ENCODE assay signal across 34 cellular contexts in genomic region chr16:30026449-30026848, GRCh38. TPM values are rescaled to one million over a fixed set of nuclear protein-coding genes. Genes with fewer than 3 reads are reported as not detected.
"Had no signal": no experiment of that assay in that cellular context is flagged by ENCODE, and none has a peak within 500 bp of the region (broad histone marks: within the 10 kb centered on the region; RNA-seq: fewer than 3 reads in every experiment).

No MANE protein-coding gene starts in this region.

- ATAC-seq: activated CD4-positive, alpha-beta T cell treated with anti-CD3 and anti-CD28 coated beads for 36 hours; activated CD8-positive, alpha-beta memory T cell treated with anti-CD3 and anti-CD28 coated beads, Interleukin-2, amount 10 ng/mL, durations not matched to agents 7 days and 5 days; activated CD8-positive, alpha-beta T cell treated with anti-CD3 and anti-CD28 coated beads, Interleukin-2, amount 10 ng/mL, durations not matched to agents 7 days and 5 days; activated naive CD8-positive, alpha-beta T cell treated with anti-CD3 and anti-CD28 coated beads, Interleukin-2, amount 50 U/mL, for 24 hours; body of pancreas; foreskin keratinocyte; gastrocnemius medialis had no signal

- FAIRE-seq: colon had no signal

- H3K27ac ChIP-seq: adrenal gland, body of pancreas, esophagus muscularis mucosa, foreskin keratinocyte, gastrocnemius medialis had no signal

- H3K27ac Mint-ChIP-seq: activated CD4-positive, alpha-beta memory T cell treated with anti-CD3 and anti-CD28 coated beads for 36 hours; activated CD4-positive, alpha-beta T cell treated with anti-CD3 and anti-CD28 coated beads for 36 hours; activated CD4-positive, alpha-beta T cell treated with anti-CD3 and anti-CD28 coated beads, Interleukin-2, amount 10 ng/mL, durations not matched to agents 24 days and 14 days; activated CD8-positive, alpha-beta memory T cell treated with anti-CD3 and anti-CD28 coated beads, Interleukin-2, amount 10 ng/mL, durations not matched to agents 7 days and 5 days; activated CD8-positive, alpha-beta T cell treated with anti-CD3 and anti-CD28 coated beads, Interleukin-2, amount 10 ng/mL, durations not matched to agents 7 days and 5 days; activated naive CD4-positive, alpha-beta T cell treated with anti-CD3 and anti-CD28 coated beads for 36 hours; activated naive CD4-positive, alpha-beta T cell treated with anti-CD3 and anti-CD28 coated beads, Interleukin-2, amount 50 U/mL, for 24 hours; activated naive CD8-positive, alpha-beta T cell treated with anti-CD3 and anti-CD28 coated beads for 36 hours; activated naive CD8-positive, alpha-beta T cell treated with anti-CD3 and anti-CD28 coated beads, Interleukin-2, amount 50 U/mL, for 24 hours; activated T-helper 1 cell treated with anti-CD3 and anti-CD28 coated beads, Interleukin-12 subunit alpha, Interleukin-12 subunit beta, Interleukin-2, Interleukin-4 antibody, amounts not matched to agents 30 ng/mL and 10 ng/mL and 1 ng/mL, durations not matched to agents 14 hours and 24 hours and 36 hours; activated T-helper 2 cell treated with anti-CD3 and anti-CD28 coated beads, Interferon-gamma antibody, Interleukin-2, Interleukin-4, amounts not matched to agents 10 μg/mL and 5 μg/mL and 100 μg/mL, durations not matched to agents 14 hours and 24 hours and 36 hours; endodermal cell had no signal

- H3K4me1 ChIP-seq: foreskin keratinocyte had no signal

- H3K27me3 ChIP-seq: adrenal gland had no signal

- H3K4me3 Mint-ChIP-seq: activated CD4-positive, alpha-beta memory T cell treated with anti-CD3 and anti-CD28 coated beads for 36 hours; activated CD4-positive, alpha-beta T cell treated with anti-CD3 and anti-CD28 coated beads for 36 hours; activated CD4-positive, alpha-beta T cell treated with anti-CD3 and anti-CD28 coated beads, Interleukin-2, amount 10 ng/mL, durations not matched to agents 24 days and 14 days; activated CD8-positive, alpha-beta memory T cell treated with anti-CD3 and anti-CD28 coated beads, Interleukin-2, amount 10 ng/mL, durations not matched to agents 7 days and 5 days; activated CD8-positive, alpha-beta T cell treated with anti-CD3 and anti-CD28 coated beads, Interleukin-2, amount 10 ng/mL, durations not matched to agents 7 days and 5 days; activated naive CD4-positive, alpha-beta T cell treated with anti-CD3 and anti-CD28 coated beads for 36 hours; activated naive CD4-positive, alpha-beta T cell treated with anti-CD3 and anti-CD28 coated beads, Interleukin-2, amount 50 U/mL, for 24 hours; activated naive CD8-positive, alpha-beta T cell treated with anti-CD3 and anti-CD28 coated beads for 36 hours; activated naive CD8-positive, alpha-beta T cell treated with anti-CD3 and anti-CD28 coated beads, Interleukin-2, amount 50 U/mL, for 24 hours; activated T-helper 1 cell treated with anti-CD3 and anti-CD28 coated beads, Interleukin-12 subunit alpha, Interleukin-12 subunit beta, Interleukin-2, Interleukin-4 antibody, amounts not matched to agents 30 ng/mL and 10 ng/mL and 1 ng/mL, durations not matched to agents 14 hours and 24 hours and 36 hours; endodermal cell had no signal

- H3K36me3 Mint-ChIP-seq: activated CD4-positive, alpha-beta memory T cell treated with anti-CD3 and anti-CD28 coated beads for 36 hours; activated CD8-positive, alpha-beta memory T cell treated with anti-CD3 and anti-CD28 coated beads, Interleukin-2, amount 10 ng/mL, durations not matched to agents 7 days and 5 days; activated naive CD4-positive, alpha-beta T cell treated with anti-CD3 and anti-CD28 coated beads, Interleukin-2, amount 50 U/mL, for 24 hours; activated naive CD8-positive, alpha-beta T cell treated with anti-CD3 and anti-CD28 coated beads for 36 hours had no signal

- DNase-seq: activated CD4-positive, alpha-beta memory T cell treated with anti-CD3 and anti-CD28 coated beads for 36 hours; activated CD4-positive, alpha-beta T cell treated with anti-CD3 and anti-CD28 coated beads for 36 hours; activated CD4-positive, alpha-beta T cell treated with anti-CD3 and anti-CD28 coated beads, Interleukin-2, amount 10 ng/mL, durations not matched to agents 24 days and 14 days; activated CD4-positive, CD25-positive, alpha-beta regulatory T cell; activated CD4-positive, CD25-positive, alpha-beta regulatory T cell treated with anti-CD3 and anti-CD28 coated beads, Interleukin-2, amount 50 U/mL, for 72 hours; activated CD8-positive, alpha-beta memory T cell treated with anti-CD3 and anti-CD28 coated beads, Interleukin-2, amount 10 ng/mL, durations not matched to agents 7 days and 5 days; activated CD8-positive, alpha-beta memory T cell treated with anti-CD3 and anti-CD28 coated beads, Interleukin-2, amount 50 U/mL, for 4 hours; activated CD8-positive, alpha-beta T cell treated with anti-CD3 and anti-CD28 coated beads, Interleukin-2, amount 10 ng/mL, durations not matched to agents 7 days and 5 days; activated effector memory CD4-positive, alpha-beta T cell treated with anti-CD3 and anti-CD28 coated beads, Interleukin-2, amount 50 U/mL, for 16 hours; activated naive CD4-positive, alpha-beta T cell treated with anti-CD3 and anti-CD28 coated beads for 36 hours; activated naive CD8-positive, alpha-beta T cell treated with anti-CD3 and anti-CD28 coated beads for 36 hours; activated naive CD8-positive, alpha-beta T cell treated with anti-CD3 and anti-CD28 coated beads, Interleukin-2, amount 50 U/mL, for 24 hours; activated T-cell treated with anti-CD3 and anti-CD28 coated beads, Interleukin-2, amount 50 U/mL, for 1 hour; activated T-cell treated with anti-CD3 and anti-CD28 coated beads, Interleukin-2, amount 50 U/mL, for 48 hours; adrenal gland; amygdala; aorta; body of pancreas; caudate nucleus; effector CD8-positive, alpha-beta T cell; endodermal cell; erythroblast; foreskin keratinocyte; gastrocnemius medialis; T-helper 2 cell had no signal

- H3K9me3 Mint-ChIP-seq: activated CD4-positive, alpha-beta memory T cell treated with anti-CD3 and anti-CD28 coated beads for 36 hours; activated CD4-positive, alpha-beta T cell treated with anti-CD3 and anti-CD28 coated beads, Interleukin-2, amount 10 ng/mL, durations not matched to agents 24 days and 14 days; activated naive CD4-positive, alpha-beta T cell treated with anti-CD3 and anti-CD28 coated beads for 36 hours; activated naive CD4-positive, alpha-beta T cell treated with anti-CD3 and anti-CD28 coated beads, Interleukin-2, amount 50 U/mL, for 24 hours; activated naive CD8-positive, alpha-beta T cell treated with anti-CD3 and anti-CD28 coated beads for 36 hours; activated naive CD8-positive, alpha-beta T cell treated with anti-CD3 and anti-CD28 coated beads, Interleukin-2, amount 50 U/mL, for 24 hours; activated T-helper 1 cell treated with anti-CD3 and anti-CD28 coated beads, Interleukin-12 subunit alpha, Interleukin-12 subunit beta, Interleukin-2, Interleukin-4 antibody, amounts not matched to agents 30 ng/mL and 10 ng/mL and 1 ng/mL, durations not matched to agents 14 hours and 24 hours and 36 hours; activated T-helper 2 cell treated with anti-CD3 and anti-CD28 coated beads, Interferon-gamma antibody, Interleukin-2, Interleukin-4, amounts not matched to agents 10 μg/mL and 5 μg/mL and 100 μg/mL, durations not matched to agents 14 hours and 24 hours and 36 hours; endodermal cell had no signal

- H3K9me3 ChIP-seq: adrenal gland, body of pancreas, esophagus muscularis mucosa, gastrocnemius medialis had no signal

- H3K4me1 Mint-ChIP-seq: activated CD8-positive, alpha-beta memory T cell treated with anti-CD3 and anti-CD28 coated beads, Interleukin-2, amount 10 ng/mL, durations not matched to agents 7 days and 5 days; endodermal cell had no signal

- H3K36me3 ChIP-seq: adrenal gland, esophagus muscularis mucosa, gastrocnemius medialis had no signal

- H3K4me3 ChIP-seq: adrenal gland, body of pancreas, esophagus muscularis mucosa, gastrocnemius medialis had no signal

RNA-seq across cellular contexts. Expression of gene C16orf92, which starts 3.5 kb away (rescaled TPM):
- total RNA-seq: activated CD4-positive, alpha-beta memory T cell treated with anti-CD3 and anti-CD28 coated beads for 36 hours; activated CD4-positive, alpha-beta T cell treated with anti-CD3 and anti-CD28 coated beads for 36 hours; activated CD4-positive, alpha-beta T cell treated with anti-CD3 and anti-CD28 coated beads, Interleukin-2, amount 10 ng/mL, durations not matched to agents 24 days and 14 days; activated CD8-positive, alpha-beta memory T cell treated with anti-CD3 and anti-CD28 coated beads for 36 hours; activated CD8-positive, alpha-beta memory T cell treated with anti-CD3 and anti-CD28 coated beads, Interleukin-2, amount 10 ng/mL, durations not matched to agents 7 days and 5 days; activated CD8-positive, alpha-beta T cell treated with anti-CD3 and anti-CD28 coated beads, Interleukin-2, amount 10 ng/mL, durations not matched to agents 7 days and 5 days; activated naive CD4-positive, alpha-beta T cell treated with anti-CD3 and anti-CD28 coated beads for 36 hours; activated naive CD8-positive, alpha-beta T cell treated with anti-CD3 and anti-CD28 coated beads for 36 hours; activated T-helper 1 cell treated with anti-CD3 and anti-CD28 coated beads, Interleukin-12 subunit alpha, Interleukin-12 subunit beta, Interleukin-2, Interleukin-4 antibody, amounts not matched to agents 30 ng/mL and 10 ng/mL and 1 ng/mL, durations not matched to agents 14 hours and 24 hours and 36 hours; activated T-helper 2 cell treated with anti-CD3 and anti-CD28 coated beads, Interferon-gamma antibody, Interleukin-2, Interleukin-4, amounts not matched to agents 10 μg/mL and 5 μg/mL and 100 μg/mL, durations not matched to agents 14 hours and 24 hours and 36 hours; adrenal gland; aorta; body of pancreas; chondrocyte; dermis microvascular lymphatic vessel endothelial cell; endodermal cell; esophagus muscularis mucosa; foreskin keratinocyte; gastrocnemius medialis; T-helper 1 cell treated with Interleukin-12 subunit alpha and Interleukin-12 subunit beta and Interleukin-4 antibody, amounts not matched to agents 30 ng/mL and 1 ng/mL, for 36 hours had no signal
- polyA plus RNA-seq: adrenal gland, aorta, foreskin keratinocyte had no signal

RNA-seq across cellular contexts. Expression of gene TLCD3B, which starts 4.6 kb away (rescaled TPM):
- total RNA-seq: aorta, body of pancreas, dermis microvascular lymphatic vessel endothelial cell had no signal
- polyA plus RNA-seq: aorta, foreskin keratinocyte had no signal

RNA-seq across cellular contexts. Expression of gene DOC2A, which starts 15.6 kb away (rescaled TPM):
- total RNA-seq: gastrocnemius medialis; T-helper 1 cell treated with Interleukin-12 subunit alpha and Interleukin-12 subunit beta and Interleukin-4 antibody, amounts not matched to agents 30 ng/mL and 1 ng/mL, for 36 hours had no signal
